1 cellular context compared by ENCODE assay signal in genomic region chr20:37337208-37337955, GRCh38.
TF ChIP-seq lines count a peak whose summit lies in the region.

No MANE protein-coding gene starts in this region.

TF ChIP-seq in GM12878, 131 proteins besides CTCF, POLR2A, EP300 and RAD21:
- no peak for TF ChIP-seq MEF2A (IDR thresholded peaks at IDR 0.05; ENCODE audit: insufficient read depth, low read depth, low read length)
- no peak for TF ChIP-seq NRF1 (conservative IDR thresholded peaks at IDR 0.05; ENCODE audit: low read depth, low read length)
- TF ChIP-seq SMARCA5 (IDR thresholded peaks at IDR 0.05): no peak; the same call in 1 of the 2 replicates
- no peak for TF ChIP-seq RCOR1 (conservative IDR thresholded peaks at IDR 0.05; ENCODE audit: low read depth, low read length)
- peak; percentile 86 for TF ChIP-seq MEF2B (IDR thresholded peaks at IDR 0.05; ENCODE audit: partially characterized antibody, poor library complexity, severe bottlenecking)
- TF ChIP-seq GATAD2B (conservative IDR thresholded peaks at IDR 0.05; ENCODE audit: low read depth): 0 out of 2 replicates have a peak, but pooled peaks have one; percentile 8
- TF ChIP-seq, protein P1, sequence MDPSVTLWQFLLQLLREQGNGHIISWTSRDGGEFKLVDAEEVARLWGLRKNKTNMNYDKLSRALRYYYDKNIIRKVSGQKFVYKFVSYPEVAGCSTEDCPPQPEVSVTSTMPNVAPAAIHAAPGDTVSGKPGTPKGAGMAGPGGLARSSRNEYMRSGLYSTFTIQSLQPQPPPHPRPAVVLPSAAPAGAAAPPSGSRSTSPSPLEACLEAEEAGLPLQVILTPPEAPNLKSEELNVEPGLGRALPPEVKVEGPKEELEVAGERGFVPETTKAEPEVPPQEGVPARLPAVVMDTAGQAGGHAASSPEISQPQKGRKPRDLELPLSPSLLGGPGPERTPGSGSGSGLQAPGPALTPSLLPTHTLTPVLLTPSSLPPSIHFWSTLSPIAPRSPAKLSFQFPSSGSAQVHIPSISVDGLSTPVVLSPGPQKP (IDR thresholded peaks at IDR 0.05; ENCODE audit: low read depth, low read length): no peak
- TF ChIP-seq, protein P2, sequence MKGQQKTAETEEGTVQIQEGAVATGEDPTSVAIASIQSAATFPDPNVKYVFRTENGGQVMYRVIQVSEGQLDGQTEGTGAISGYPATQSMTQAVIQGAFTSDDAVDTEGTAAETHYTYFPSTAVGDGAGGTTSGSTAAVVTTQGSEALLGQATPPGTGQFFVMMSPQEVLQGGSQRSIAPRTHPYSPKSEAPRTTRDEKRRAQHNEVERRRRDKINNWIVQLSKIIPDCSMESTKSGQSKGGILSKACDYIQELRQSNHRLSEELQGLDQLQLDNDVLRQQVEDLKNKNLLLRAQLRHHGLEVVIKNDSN (IDR thresholded peaks at IDR 0.05; ENCODE audit: borderline replicate concordance, extremely low read length, insufficient read depth, low read depth, low read length): no peak
- no peak for TF ChIP-seq ZNF687 (IDR thresholded peaks at IDR 0.05)
- no peak for TF ChIP-seq CREM (IDR thresholded peaks at IDR 0.05; ENCODE audit: low read depth)
- no peak for TF ChIP-seq ESRRA (IDR thresholded peaks at IDR 0.05; ENCODE audit: low read length)
- no peak for TF ChIP-seq ASH2L (IDR thresholded peaks at IDR 0.05; ENCODE audit: borderline replicate concordance, low read depth)
- TF ChIP-seq FOXK2 (IDR thresholded peaks at IDR 0.05): no peak
- TF ChIP-seq YY1 (IDR thresholded peaks at IDR 0.05; ENCODE audit: low read depth, low read length): no peak
- no peak for TF ChIP-seq SRF (IDR thresholded peaks at IDR 0.05; ENCODE audit: low read depth in 2 of 2, low read length in 2 of 2)
- no peak for TF ChIP-seq ATF7 (IDR thresholded peaks at IDR 0.05; ENCODE audit: low read depth)
- TF ChIP-seq CHD2 (IDR thresholded peaks at IDR 0.05; ENCODE audit: borderline replicate concordance, low read depth, low read length): no peak
- peak; percentile 31 for TF ChIP-seq SP1 (IDR thresholded peaks at IDR 0.05; ENCODE audit: low read depth, low read length)
- no peak for TF ChIP-seq FOS (IDR thresholded peaks at IDR 0.05; ENCODE audit: borderline replicate concordance, extremely low read depth, insufficient read length)
- TF ChIP-seq ZNF217 (IDR thresholded peaks at IDR 0.05): peak; percentile 14; the same call in 1 of the 2 replicates
- no peak for TF ChIP-seq MXI1 (IDR thresholded peaks at IDR 0.05; ENCODE audit: low read depth, low read length)
- TF ChIP-seq DPF2 (IDR thresholded peaks at IDR 0.05): no peak; the same call in 1 of the 2 replicates
- TF ChIP-seq, protein P3, sequence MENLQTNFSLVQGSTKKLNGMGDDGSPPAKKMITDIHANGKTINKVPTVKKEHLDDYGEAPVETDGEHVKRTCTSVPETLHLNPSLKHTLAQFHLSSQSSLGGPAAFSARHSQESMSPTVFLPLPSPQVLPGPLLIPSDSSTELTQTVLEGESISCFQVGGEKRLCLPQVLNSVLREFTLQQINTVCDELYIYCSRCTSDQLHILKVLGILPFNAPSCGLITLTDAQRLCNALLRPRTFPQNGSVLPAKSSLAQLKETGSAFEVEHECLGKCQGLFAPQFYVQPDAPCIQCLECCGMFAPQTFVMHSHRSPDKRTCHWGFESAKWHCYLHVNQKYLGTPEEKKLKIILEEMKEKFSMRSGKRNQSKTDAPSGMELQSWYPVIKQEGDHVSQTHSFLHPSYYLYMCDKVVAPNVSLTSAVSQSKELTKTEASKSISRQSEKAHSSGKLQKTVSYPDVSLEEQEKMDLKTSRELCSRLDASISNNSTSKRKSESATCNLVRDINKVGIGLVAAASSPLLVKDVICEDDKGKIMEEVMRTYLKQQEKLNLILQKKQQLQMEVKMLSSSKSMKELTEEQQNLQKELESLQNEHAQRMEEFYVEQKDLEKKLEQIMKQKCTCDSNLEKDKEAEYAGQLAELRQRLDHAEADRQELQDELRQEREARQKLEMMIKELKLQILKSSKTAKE (IDR thresholded peaks at IDR 0.05; ENCODE audit: low read depth, poor library complexity, severe bottlenecking): no peak
- no peak for TF ChIP-seq NFXL1 (IDR thresholded peaks at IDR 0.05; ENCODE audit: borderline replicate concordance)
- peak; percentile 95 for TF ChIP-seq NR2F1 (conservative IDR thresholded peaks at IDR 0.05)
- TF ChIP-seq CBX5 (IDR thresholded peaks at IDR 0.05; ENCODE audit: low read depth): no peak
- no peak for TF ChIP-seq FOXM1 (IDR thresholded peaks at IDR 0.05; ENCODE audit: low read depth, low read length)
- no peak for TF ChIP-seq HDAC6 (IDR thresholded peaks at IDR 0.05; ENCODE audit: unreplicated experiment)
- no peak for TF ChIP-seq MTA2 (IDR thresholded peaks at IDR 0.05; ENCODE audit: low read depth)
- TF ChIP-seq HDAC2 (IDR thresholded peaks at IDR 0.05): no peak
- TF ChIP-seq CHD1 (IDR thresholded peaks at IDR 0.05; ENCODE audit: low read depth, low read length): no peak
